Comparison of ENCODE assay signal across 9 cellular contexts in genomic region chr13:23087884-23088283, GRCh38.
DNase-seq lines count a peak whose midpoint lies in the region; ATAC-seq and TF ChIP-seq lines count a peak whose summit lies in the region.
"Had no signal": no experiment of that assay in that cellular context is flagged by ENCODE, and none has a peak within 500 bp of the region (broad histone marks: within the 10 kb centered on the region; RNA-seq: fewer than 3 reads in every experiment).

No MANE protein-coding gene starts in this region.

- no peaks in the 10 kb centered on the region for H4K20me1 ChIP-seq in OCI-LY3 (ENCODE audit: insufficient read depth, low read length)
- H4K20me1 ChIP-seq in fibroblast of lung (ENCODE audit: control insufficient read depth, extremely low read depth, insufficient read depth, low read length), result no peaks in the 10 kb centered on the region

- H3K9ac ChIP-seq in OCI-LY3 (ENCODE audit: low read length), result no peak overlapping the region
- no peak overlapping the region for H3K9ac ChIP-seq in fibroblast of lung (ENCODE audit: insufficient read depth, low read length)

- no peaks in the 10 kb centered on the region for H3K4me1 Mint-ChIP-seq in activated T-helper 2 cell treated with anti-CD3 and anti-CD28 coated beads, Interferon-gamma antibody, Interleukin-2, Interleukin-4, amounts not matched to agents 10 μg/mL and 5 μg/mL and 100 μg/mL, durations not matched to agents 14 hours and 24 hours and 36 hours (ENCODE audit: low read depth)

- no peaks in the 10 kb centered on the region for H3K36me3 Mint-ChIP-seq in activated T-helper 2 cell treated with anti-CD3 and anti-CD28 coated beads, Interferon-gamma antibody, Interleukin-2, Interleukin-4, amounts not matched to agents 10 μg/mL and 5 μg/mL and 100 μg/mL, durations not matched to agents 14 hours and 24 hours and 36 hours (ENCODE audit: low read depth)

- H3K4me3 ChIP-seq in OCI-LY3 (ENCODE audit: low read length) (no peak overlapping the region), fibroblast of lung (replicated peaks in 1 of 4; ENCODE audit: control extremely low read depth in 1 of 4, insufficient read depth in 1 of 4, low read depth in 3 of 4, low read length in 4 of 4) (no peak overlapping the region)
- H3K4me3 ChIP-seq: SJSA1 had no signal

- H2AFZ ChIP-seq in OCI-LY3 (ENCODE audit: low read depth, low read length) (no peak overlapping the region), fibroblast of lung (ENCODE audit: low read length) (no peak overlapping the region)

- intact Hi-C loops in activated T-helper 2 cell treated with anti-CD3 and anti-CD28 coated beads, Interferon-gamma antibody, Interleukin-2, Interleukin-4, amounts not matched to agents 10 μg/mL and 5 μg/mL and 100 μg/mL, durations not matched to agents 14 hours and 24 hours and 36 hours (cut with micrococcal nuclease), result no loop called here

- no peak overlapping the region for H3K4me2 ChIP-seq in OCI-LY3 (ENCODE audit: low read length)
- no peak overlapping the region for H3K4me2 ChIP-seq in fibroblast of lung (ENCODE audit: extremely low read depth, insufficient read depth, low read length)

- peak; percentile 69 for TF ChIP-seq CTCF in OCI-LY3 (IDR thresholded peaks at IDR 0.05; ENCODE audit: low read depth, low read length)
- peak; percentile 53 to 75 for TF ChIP-seq CTCF in fibroblast of lung (conservative IDR thresholded peaks at IDR 0.05 in 1 of 2, IDR thresholded peaks at IDR 0.05 in 1 of 2; ENCODE audit: low read depth in 1 of 2, low read length in 2 of 2)

- H3K27ac Mint-ChIP-seq in activated T-helper 2 cell treated with anti-CD3 and anti-CD28 coated beads, Interferon-gamma antibody, Interleukin-2, Interleukin-4, amounts not matched to agents 10 μg/mL and 5 μg/mL and 100 μg/mL, durations not matched to agents 14 hours and 24 hours and 36 hours, result no peak overlapping the region

- H3K9me3 Mint-ChIP-seq in activated T-helper 2 cell treated with anti-CD3 and anti-CD28 coated beads, Interferon-gamma antibody, Interleukin-2, Interleukin-4, amounts not matched to agents 10 μg/mL and 5 μg/mL and 100 μg/mL, durations not matched to agents 14 hours and 24 hours and 36 hours, result no peaks in the 10 kb centered on the region

- H3K9me3 ChIP-seq in OCI-LY3 (ENCODE audit: insufficient read depth, low read length), result no peaks in the 10 kb centered on the region
- no peaks in the 10 kb centered on the region for H3K9me3 ChIP-seq in fibroblast of lung (ENCODE audit: control insufficient read depth, insufficient read depth, low read depth, low read length)
- H3K9me3 ChIP-seq: SJSA1 had no signal

- peak; percentile 67 for DNase-seq in D341Med (ENCODE audit: low spot score)
- peak; percentile 1 to 31 for DNase-seq in fibroblast of lung (ENCODE audit: low read depth in 2 of 2)
- no peak for DNase-seq in activated T-helper 2 cell treated with anti-CD3 and anti-CD28 coated beads, Interferon-gamma antibody, Interleukin-2, Interleukin-4, amounts not matched to agents 10 μg/mL and 5 μg/mL and 100 μg/mL, durations not matched to agents 14 hours and 24 hours and 36 hours (ENCODE audit: low spot score)

- H3K79me2 ChIP-seq in OCI-LY3 (ENCODE audit: low read length) (no peaks in the 10 kb centered on the region), fibroblast of lung (ENCODE audit: control insufficient read depth, insufficient read depth, low read length) (no peaks in the 10 kb centered on the region)

- ATAC-seq in GM21723 (IDR thresholded peaks at IDR 0.05; ENCODE audit: unreplicated experiment) (peak; percentile 55), HG02610 (IDR thresholded peaks at IDR 0.05; ENCODE audit: unreplicated experiment) (no peak), HG03457 (IDR thresholded peaks at IDR 0.05; ENCODE audit: unreplicated experiment) (no peak), HG03135 (IDR thresholded peaks at IDR 0.05; ENCODE audit: unreplicated experiment) (no peak)

- H3K36me3 ChIP-seq in OCI-LY3 (replicated peaks; ENCODE audit: low read depth, low read length), result no peaks in the 10 kb centered on the region
- no peaks in the 10 kb centered on the region for H3K36me3 ChIP-seq in fibroblast of lung (ENCODE audit: control insufficient read depth, insufficient read depth, low read length)
- H3K36me3 ChIP-seq: SJSA1 had no signal

- no peaks in the 10 kb centered on the region for H3K27me3 ChIP-seq in OCI-LY3 (ENCODE audit: low read depth, low read length)
- no peaks in the 10 kb centered on the region for H3K27me3 ChIP-seq in fibroblast of lung (ENCODE audit: control insufficient read depth, insufficient read depth, low read length)
- H3K27me3 ChIP-seq: SJSA1 had no signal

- H3K27ac ChIP-seq in OCI-LY3 (ENCODE audit: low read length) (no peak overlapping the region), fibroblast of lung (ENCODE audit: insufficient read depth, low read length) (no peak overlapping the region)
- H3K27ac ChIP-seq: SJSA1 had no signal

- no peak overlapping the region for H3K4me3 Mint-ChIP-seq in activated T-helper 2 cell treated with anti-CD3 and anti-CD28 coated beads, Interferon-gamma antibody, Interleukin-2, Interleukin-4, amounts not matched to agents 10 μg/mL and 5 μg/mL and 100 μg/mL, durations not matched to agents 14 hours and 24 hours and 36 hours (ENCODE audit: low read depth)

- H3K4me1 ChIP-seq in OCI-LY3 (ENCODE audit: low read length) (no peaks in the 10 kb centered on the region), fibroblast of lung (ENCODE audit: control insufficient read depth, extremely low read depth, insufficient read depth, low read length) (no peaks in the 10 kb centered on the region)
- H3K4me1 ChIP-seq: SJSA1 had no signal

- no peaks in the 10 kb centered on the region for H3K27me3 Mint-ChIP-seq in activated T-helper 2 cell treated with anti-CD3 and anti-CD28 coated beads, Interferon-gamma antibody, Interleukin-2, Interleukin-4, amounts not matched to agents 10 μg/mL and 5 μg/mL and 100 μg/mL, durations not matched to agents 14 hours and 24 hours and 36 hours (ENCODE audit: low read depth)
